Comparison of ENCODE assay signal across 11 cellular contexts in genomic region chr3:188220988-188221818, GRCh38.
A peak's percentile ranks its signal among the peaks of the same experiment; 100 is the strongest.
DNase-seq lines count a peak whose midpoint lies in the region; ATAC-seq and TF ChIP-seq lines count a peak whose summit lies in the region.
"Had no signal": no experiment of that assay in that cellular context is flagged by ENCODE, and none has a peak within 500 bp of the region (broad histone marks: within the 10 kb centered on the region; RNA-seq: fewer than 3 reads in every experiment).

No MANE protein-coding gene starts in this region.

- H3K27me3 Mint-ChIP-seq in activated CD4-positive, alpha-beta T cell treated with anti-CD3 and anti-CD28 coated beads for 36 hours = no peaks in the 10 kb centered on the region

- TF ChIP-seq CTCF in breast epithelium (IDR thresholded peaks at IDR 0.05) (no peak), gastrocnemius medialis (IDR thresholded peaks at IDR 0.05 in 4 of 5, conservative IDR thresholded peaks at IDR 0.05 in 1 of 5) (no peak)

- H3K27ac ChIP-seq in breast epithelium (peak overlapping the region; percentile 59 to 79), gastrocnemius medialis (peak overlapping the region; percentile 91 to 97 (median 93))

- H3K27me3 ChIP-seq in breast epithelium (no peaks in the 10 kb centered on the region), gastrocnemius medialis (no peaks in the 10 kb centered on the region)

- CTCF ChIA-PET in activated CD4-positive, alpha-beta T cell treated with anti-CD3 and anti-CD28 coated beads for 36 hours (lab: Charles Lee) = interaction anchor here (2.0 kb wide), 1 partner anchor 16 kb away, joined by 6 read pairs; no protein-coding TSS in a partner anchor

- intact Hi-C loops in breast epithelium (cut with DNase I; ENCODE audit: low total_unique reads) = no loop called here
- intact Hi-C loops in gastrocnemius medialis (cut with DNase I; ENCODE audit: low total_unique reads) = loop anchor here (1.0 to 10.0 kb wide), 8 partner anchors 20 to 1594 kb away; partner anchors contain the start of gene LPP
- intact Hi-C loops in activated CD4-positive, alpha-beta T cell treated with anti-CD3 and anti-CD28 coated beads for 36 hours (cut with DNase I, micrococcal nuclease) = no loop called here

- POLR2A ChIA-PET in activated CD4-positive, alpha-beta T cell treated with anti-CD3 and anti-CD28 coated beads for 36 hours (lab: Charles Lee) = no interaction called here

- H3K4me3 ChIP-seq in breast epithelium (no peak overlapping the region), gastrocnemius medialis (no peak overlapping the region)

- DNase-seq in EH (ENCODE audit: low read depth) (peak; percentile 94), breast epithelium (ENCODE audit: low spot score in 2 of 2) (no peak), hepatic stellate cell (ENCODE audit: low spot score) (peak; percentile 49), gastrocnemius medialis (peak; percentile 95 to 98), globus pallidus (ENCODE audit: low spot score) (no peak), NCI-H524 (lab: John Stamatoyannopoulos, UW) (no peak), LoVo (ENCODE audit: low spot score) (no peak)
- no peak for DNase-seq in activated CD4-positive, alpha-beta T cell treated with anti-CD3 and anti-CD28 coated beads for 36 hours
- DNase-seq: cerebellar nuclear complex, T-helper 2 cell had no signal

- TF ChIP-seq POLR2A in breast epithelium (IDR thresholded peaks at IDR 0.05) = no peak
- peak; percentile 56 to 77 for TF ChIP-seq POLR2A in gastrocnemius medialis (IDR thresholded peaks at IDR 0.05)

- H3K9me3 ChIP-seq in breast epithelium (no peaks in the 10 kb centered on the region), gastrocnemius medialis (no peaks in the 10 kb centered on the region)

- H3K36me3 ChIP-seq in breast epithelium = no peaks in the 10 kb centered on the region
- no peaks in the 10 kb centered on the region for H3K36me3 ChIP-seq in gastrocnemius medialis

- H3K36me3 Mint-ChIP-seq in activated CD4-positive, alpha-beta T cell treated with anti-CD3 and anti-CD28 coated beads for 36 hours (ENCODE audit: low read depth) = peaks cover 20% of the 10 kb centered on the region

- H3K4me3 Mint-ChIP-seq in activated CD4-positive, alpha-beta T cell treated with anti-CD3 and anti-CD28 coated beads for 36 hours = no peak overlapping the region
- H3K4me3 Mint-ChIP-seq: CD14-positive monocyte had no signal

- in situ Hi-C loops in gastrocnemius medialis (cut with MboI; ENCODE audit: low sequenced_read_pairs in 4 of 4) = loop anchor here in 1 of 4 donors (25.0 kb wide), 1 partner anchor 484 kb away; the partner anchor contains the start of gene BCL6

- H3K4me1 ChIP-seq in breast epithelium = no peaks in the 10 kb centered on the region
- peaks cover 70% of the 10 kb centered on the region in 2 donors for H3K4me1 ChIP-seq in gastrocnemius medialis

- H3K4me1 Mint-ChIP-seq in activated CD4-positive, alpha-beta T cell treated with anti-CD3 and anti-CD28 coated beads for 36 hours = peaks cover 19% of the 10 kb centered on the region

- ATAC-seq in gastrocnemius medialis = peak; percentile 93 to 95
- no peak for ATAC-seq in activated CD4-positive, alpha-beta T cell treated with anti-CD3 and anti-CD28 coated beads for 36 hours

- H3K27ac Mint-ChIP-seq in activated CD4-positive, alpha-beta T cell treated with anti-CD3 and anti-CD28 coated beads for 36 hours = no peak overlapping the region

- H3K9me3 Mint-ChIP-seq in activated CD4-positive, alpha-beta T cell treated with anti-CD3 and anti-CD28 coated beads for 36 hours (ENCODE audit: low read depth) = no peaks in the 10 kb centered on the region

Comparison
In these comparisons a context has a peak if more than half of its experiments do, and no peak if none do; other contexts are left out.
1. DNase-seq: peak in EH (single experiment), hepatic stellate cell (single experiment) and gastrocnemius medialis (2 of 2); none in breast epithelium (0 of 2), globus pallidus (single experiment), activated CD4-positive, alpha-beta T cell treated with anti-CD3 and anti-CD28 coated beads for 36 hours (single experiment), NCI-H524 (0 of 2) and LoVo (single experiment).